In the genomic region with DNA sequence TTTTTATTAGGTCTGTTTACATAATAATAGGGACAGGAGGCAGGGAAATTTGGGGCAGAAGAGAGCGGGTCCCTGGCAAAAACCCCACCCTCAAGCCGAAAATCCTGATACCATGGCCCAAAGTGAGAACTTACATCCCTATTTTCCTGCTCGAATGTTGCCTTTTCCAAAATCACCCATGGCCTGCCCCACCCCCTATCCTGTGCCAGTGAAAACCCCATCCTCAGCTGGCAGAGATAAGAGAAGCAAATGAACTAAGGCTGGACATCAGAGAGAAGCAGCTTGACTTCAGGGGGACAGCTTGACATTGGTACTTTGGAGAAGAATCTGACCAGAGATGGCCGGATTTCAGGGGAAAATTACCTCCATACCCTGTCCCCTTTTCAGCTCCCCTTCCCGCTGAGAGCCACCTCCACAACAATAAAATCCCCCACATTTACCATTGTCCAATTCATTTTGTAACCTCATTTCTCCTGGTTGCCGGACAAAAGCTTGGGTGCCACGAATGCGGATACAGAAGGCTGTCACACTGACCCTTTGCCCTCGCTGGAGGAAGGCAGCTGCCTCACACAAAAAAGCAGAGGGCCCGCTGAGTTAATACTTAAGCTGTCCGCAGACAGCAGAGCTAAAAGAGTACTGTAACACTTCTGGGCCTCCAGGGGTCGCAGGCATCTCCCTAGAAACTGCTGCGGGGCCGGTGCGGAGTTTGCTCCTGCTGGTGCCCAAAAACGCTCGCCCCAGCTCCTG, we compare ENCODE assay signal across 9 cellular contexts.
DNase-seq lines count a peak whose midpoint lies in the region; ATAC-seq and TF ChIP-seq lines count a peak whose summit lies in the region.
"Had no signal": no experiment of that assay in that cellular context is flagged by ENCODE, and none has a peak within 500 bp of the region (broad histone marks: within the 10 kb centered on the region; RNA-seq: fewer than 3 reads in every experiment).

No MANE protein-coding gene starts in this region.

- H3K27me3 ChIP-seq in Panc1 (ENCODE audit: control insufficient read depth, insufficient read depth, low read length) = no peaks in the 10 kb centered on the region

- POLR2A ChIA-PET in Panc1 (lab: Charles Lee) = no interaction called here

- H3K36me3 ChIP-seq in Panc1 (ENCODE audit: control insufficient read depth, insufficient read depth, low read length) = no peaks in the 10 kb centered on the region

- intact Hi-C loops in Panc1 (cut with micrococcal nuclease; ENCODE audit: unreplicated experiment) = no loop called here

- ATAC-seq in Panc1 = peak; percentile 90
- no peak for ATAC-seq in HG02763 (IDR thresholded peaks at IDR 0.05; ENCODE audit: unreplicated experiment)

- DNase-seq in activated CD4-positive, alpha-beta T cell treated with anti-CD3 and anti-CD28 coated beads for 48 hours = peak; percentile 12
- no peak for DNase-seq in activated CD4-positive, alpha-beta T cell treated with anti-CD3 and anti-CD28 coated beads, Interleukin-2, amount 50 U/mL, for 48 hours
- DNase-seq in Panc1 (ENCODE audit: low read depth, low spot score) (no peak), fibroblast of the conjunctiva (ENCODE audit: low read depth) (peak; percentile 31), retina (peak; percentile 66), kidney glomerular epithelial cell (lab: John Stamatoyannopoulos, UW) (no peak), NCI-H146 (lab: John Stamatoyannopoulos, UW) (no peak)
- DNase-seq: activated B cell treated with CpG ODN at 0.5 μM for 24 hours had no signal

- H3K9me3 ChIP-seq in Panc1 (ENCODE audit: control insufficient read depth, insufficient read depth, low read depth, low read length) = no peaks in the 10 kb centered on the region

- no peaks in the 10 kb centered on the region for H3K4me1 ChIP-seq in Panc1 (ENCODE audit: control insufficient read depth, insufficient read depth, low read length)

- no peak overlapping the region for H3K27ac ChIP-seq in Panc1 (ENCODE audit: low read length)

- CTCF ChIA-PET in Panc1 (lab: Charles Lee) = no interaction called here

- TF ChIP-seq CTCF in Panc1 (IDR thresholded peaks at IDR 0.05) = peak; percentile 69

- in situ Hi-C loops in Panc1 (cut with HindIII; ENCODE audit: low pct_unique_long_range_greater_than_20kb, low sequenced_read_pairs) = no loop called here

- peak overlapping the region in 1 of 2 experiments; percentile 3; a peak in 1 of 4 replicates for H3K4me3 ChIP-seq in Panc1 (ENCODE audit: low read depth in 2 of 2, low read length in 2 of 2)

- no TSS peak for BruUV-seq in Panc1 (replicated peaks; lab: Mats Ljungman, UMichigan)

Comparison
In these comparisons a context has a peak if more than half of its experiments do, and no peak if none do; other contexts are left out.
1. DNase-seq: peak in activated CD4-positive, alpha-beta T cell treated with anti-CD3 and anti-CD28 coated beads for 48 hours (single experiment), fibroblast of the conjunctiva (single experiment) and retina (single experiment); none in activated CD4-positive, alpha-beta T cell treated with anti-CD3 and anti-CD28 coated beads, Interleukin-2, amount 50 U/mL, for 48 hours (0 of 2), Panc1 (single experiment), kidney glomerular epithelial cell (single experiment) and NCI-H146 (single experiment).